In genomic region chr5:14105717-14106435, GRCh38 we compare ENCODE assay signal across 11 cellular contexts. TPM values are rescaled to one million over a fixed set of nuclear protein-coding genes. Genes with fewer than 3 reads are reported as not detected.
DNase-seq lines count a peak whose midpoint lies in the region; ATAC-seq and TF ChIP-seq lines count a peak whose summit lies in the region.
"Had no signal": no experiment of that assay in that cellular context is flagged by ENCODE, and none has a peak within 500 bp of the region (broad histone marks: within the 10 kb centered on the region; RNA-seq: fewer than 3 reads in every experiment).

No MANE protein-coding gene starts in this region.

- TF ChIP-seq CTCF in chondrocyte (IDR thresholded peaks at IDR 0.05) (no peak), retinal pigment epithelial cell (conservative IDR thresholded peaks at IDR 0.05; ENCODE audit: low read depth, low read length) (no peak), Caco-2 (IDR thresholded peaks at IDR 0.05; ENCODE audit: insufficient read depth in 1 of 2, low read depth in 1 of 2, low read length in 1 of 2, severe bottlenecking in 1 of 2, unreplicated experiment in 1 of 2) (no peak)

- DNase-seq in H4 (ENCODE audit: low spot score) = peak; percentile 87
- peak; percentile 37 to 63 for DNase-seq in NCI-H446 (lab: John Stamatoyannopoulos, UW)
- no peak for DNase-seq in chondrocyte (ENCODE audit: low spot score)
- peak; percentile 78 for DNase-seq in retinal pigment epithelial cell (ENCODE audit: low read depth)
- DNase-seq in Caco-2 = no peak
- DNase-seq: activated CD4-positive, alpha-beta T cell treated with anti-CD3 and anti-CD28 coated beads for 48 hours; NCI-H1930 had no signal

- H3K4me1 ChIP-seq in Caco-2 = no peaks in the 10 kb centered on the region

- POLR2A ChIA-PET in Caco-2 (lab: Charles Lee) = no interaction called here

- H3K9me3 ChIP-seq in Caco-2 = no peaks in the 10 kb centered on the region
- H3K9me3 ChIP-seq: tibial nerve had no signal

- H3K36me3 ChIP-seq in Caco-2 (ENCODE audit: control insufficient read depth, insufficient read depth, low read length) = no peaks in the 10 kb centered on the region
- H3K36me3 ChIP-seq: cardiac muscle cell, tibial nerve had no signal

- H3K9me3 Mint-ChIP-seq in chondrocyte (ENCODE audit: low read depth) (peaks cover 12% of the 10 kb centered on the region), Caco-2 (ENCODE audit: unreplicated experiment) (no peaks in the 10 kb centered on the region)

- H3K4me3 Mint-ChIP-seq in chondrocyte (ENCODE audit: unreplicated experiment) = no peak overlapping the region
- H3K4me3 Mint-ChIP-seq in Caco-2 (ENCODE audit: unreplicated experiment) = no peak overlapping the region

- H3K27me3 Mint-ChIP-seq in chondrocyte (ENCODE audit: low read depth) = no peaks in the 10 kb centered on the region
- H3K27me3 Mint-ChIP-seq in Caco-2 (ENCODE audit: insufficient read depth, unreplicated experiment) = no peaks in the 10 kb centered on the region

- BruUV-seq in Caco-2 (replicated peaks; lab: Mats Ljungman, UMichigan) = no TSS peak

- H3K27ac Mint-ChIP-seq in chondrocyte (ENCODE audit: unreplicated experiment) (peak overlapping the region; percentile 1), Caco-2 (ENCODE audit: unreplicated experiment) (no peak overlapping the region)

- no peaks in the 10 kb centered on the region for H3K27me3 ChIP-seq in Caco-2 (replicated peaks; ENCODE audit: control insufficient read depth, insufficient read depth, low read length)
- H3K27me3 ChIP-seq: cardiac muscle cell, tibial nerve had no signal

- H3K4me1 Mint-ChIP-seq in chondrocyte (ENCODE audit: low read depth) (peaks cover 33% of the 10 kb centered on the region), Caco-2 (ENCODE audit: low read depth, unreplicated experiment) (no peaks in the 10 kb centered on the region)

- ATAC-seq in GM21381 (IDR thresholded peaks at IDR 0.05; ENCODE audit: unreplicated experiment) = no peak
- no peak for ATAC-seq in HG03378 (IDR thresholded peaks at IDR 0.05; ENCODE audit: unreplicated experiment)

- H3K4me3 ChIP-seq in retinal pigment epithelial cell (ENCODE audit: low read length) = no peak overlapping the region
- no peak overlapping the region for H3K4me3 ChIP-seq in Caco-2 (ENCODE audit: low read depth, low read length)
- H3K4me3 ChIP-seq: cardiac muscle cell, tibial nerve had no signal

- intact Hi-C loops in Caco-2 (cut with micrococcal nuclease; ENCODE audit: unreplicated experiment) = loop anchor here (5.0 kb wide), 1 partner anchor 119 kb away; no protein-coding TSS in a partner anchor

- CTCF ChIA-PET in Caco-2 (lab: Charles Lee) = interaction anchor here (0.9 kb wide), 1 partner anchor 246 kb away, joined by 3 read pairs; no protein-coding TSS in a partner anchor

- no peaks in the 10 kb centered on the region for H3K36me3 Mint-ChIP-seq in chondrocyte (ENCODE audit: low read depth)
- no peaks in the 10 kb centered on the region for H3K36me3 Mint-ChIP-seq in Caco-2 (ENCODE audit: insufficient read depth, unreplicated experiment)

RNA-seq across cellular contexts. Expression of gene TRIO, which starts 37.3 kb away (rescaled TPM):
- total RNA-seq in H4 (2014; rRNA removed; shearing (Covaris generic)) = 38.2 and 50.9 TPM in 2 replicates
- total RNA-seq in chondrocyte (200 to 271 TPM (median 217 TPM) in 3 replicates), Caco-2 (2022) (92.0 and 98.9 TPM in 2 replicates)

Comparison
In these comparisons a context has a peak if more than half of its experiments do, and no peak if none do; other contexts are left out.
1. DNase-seq: peak in H4 (single experiment), NCI-H446 (2 of 2) and retinal pigment epithelial cell (single experiment); none in chondrocyte (single experiment) and Caco-2 (0 of 2).